29 cellular contexts compared by ENCODE assay signal in genomic region chr3:61618871-61619270, GRCh38.
"Had no signal": no experiment of that assay in that cellular context is flagged by ENCODE, and none has a peak within 500 bp of the region (broad histone marks: within the 10 kb centered on the region; RNA-seq: fewer than 3 reads in every experiment).

No MANE protein-coding gene starts in this region.

- H3K4me1 ChIP-seq: colonic mucosa, esophagus squamous epithelium, foreskin keratinocyte had no signal

- H3K27me3 Mint-ChIP-seq: dendritic cell treated with granulocyte-macrophage colony-stimulating factor and Interleukin-4, amounts not matched to agents 40 ng/mL and 50 ng/mL, for 4 days; effector memory CD8-positive, alpha-beta T cell had no signal

- DNase-seq: colonic mucosa; cortex of kidney; dermis blood vessel endothelial cell; dorsolateral prefrontal cortex; effector CD4-positive, alpha-beta T cell; effector CD8-positive, alpha-beta T cell; effector memory CD4-positive, alpha-beta T cell; effector memory CD8-positive, alpha-beta T cell; endodermal cell; erythroblast; esophagus squamous epithelium; foreskin fibroblast; foreskin keratinocyte; foreskin melanocyte; gastrocnemius medialis; glutamatergic neuron; head of caudate nucleus; heart left ventricle; heart right ventricle had no signal

- H3K27ac Mint-ChIP-seq: dendritic cell treated with granulocyte-macrophage colony-stimulating factor and Interleukin-4, amounts not matched to agents 40 ng/mL and 50 ng/mL, for 4 days; effector memory CD8-positive, alpha-beta T cell; endodermal cell had no signal

- H3K9me3 Mint-ChIP-seq: dendritic cell treated with granulocyte-macrophage colony-stimulating factor and Interleukin-4, amounts not matched to agents 40 ng/mL and 50 ng/mL, for 4 days; endodermal cell had no signal

- H3K4me3 Mint-ChIP-seq: dendritic cell treated with granulocyte-macrophage colony-stimulating factor and Interleukin-4, amounts not matched to agents 40 ng/mL and 50 ng/mL, for 4 days; effector memory CD8-positive, alpha-beta T cell; endodermal cell had no signal

- H3K27ac ChIP-seq: colonic mucosa, coronary artery, dorsolateral prefrontal cortex, epithelial cell of prostate, esophagus muscularis mucosa, esophagus squamous epithelium, foreskin keratinocyte, gastrocnemius medialis, gastroesophageal sphincter, heart left ventricle, heart right ventricle had no signal

- FAIRE-seq: colon, endometrium, endothelial cell of umbilical vein, frontal cortex had no signal

- H3K36me3 ChIP-seq: colonic mucosa, esophagus muscularis mucosa, esophagus squamous epithelium, gastrocnemius medialis, gastroesophageal sphincter had no signal

- H3K4me3 ChIP-seq: colonic mucosa, coronary artery, dorsolateral prefrontal cortex, esophagus muscularis mucosa, esophagus squamous epithelium, gastrocnemius medialis, gastroesophageal sphincter, heart left ventricle, heart right ventricle had no signal

- H3K9me3 ChIP-seq: colonic mucosa, esophagus muscularis mucosa, esophagus squamous epithelium, gastrocnemius medialis, gastroesophageal sphincter, heart left ventricle, heart right ventricle had no signal

- H3K27me3 ChIP-seq: colonic mucosa, dorsolateral prefrontal cortex, esophagus muscularis mucosa, esophagus squamous epithelium, foreskin keratinocyte, gastrocnemius medialis, gastroesophageal sphincter, heart left ventricle, heart right ventricle had no signal

- ATAC-seq: effector memory CD8-positive, alpha-beta T cell; esophagus mucosa; foreskin keratinocyte; gastrocnemius medialis; gastroesophageal sphincter; heart left ventricle; heart right ventricle had no signal
